28 cellular contexts compared by ENCODE assay signal in the genomic region with DNA sequence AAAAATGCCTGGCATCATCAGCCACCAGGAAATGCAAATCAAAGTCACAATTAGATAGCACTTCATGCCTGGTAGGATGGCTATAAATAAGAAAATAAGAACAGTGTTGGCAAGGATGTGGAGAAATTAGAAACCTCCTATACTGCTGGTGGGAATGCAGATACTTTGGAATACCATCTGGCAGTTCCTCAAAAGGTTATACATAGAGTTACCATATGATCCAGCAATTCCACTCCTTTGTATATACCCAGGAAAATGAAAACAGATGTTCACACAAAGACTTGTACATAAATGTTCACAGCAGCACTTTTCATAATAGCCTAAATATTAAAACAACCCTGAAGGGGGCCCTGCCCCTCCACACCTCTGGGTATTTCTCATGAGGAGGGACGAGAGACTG.
A peak's percentile ranks its signal among the peaks of the same experiment; 100 is the strongest.
DNase-seq lines count a peak whose midpoint lies in the region; TF ChIP-seq lines count a peak whose summit lies in the region.
"Had no signal": no experiment of that assay in that cellular context is flagged by ENCODE, and none has a peak within 500 bp of the region (broad histone marks: within the 10 kb centered on the region; RNA-seq: fewer than 3 reads in every experiment).

No MANE protein-coding gene starts in this region.

- no peak overlapping the region for H3K4me3 Mint-ChIP-seq in nephron progenitor cell

- H3K9me3 Mint-ChIP-seq in nephron progenitor cell = peaks cover 10% of the 10 kb centered on the region
- H3K9me3 Mint-ChIP-seq: activated naive CD4-positive, alpha-beta T cell treated with anti-CD3 and anti-CD28 coated beads, Interleukin-2, amount 50 U/mL, for 72 hours had no signal

- DNase-seq in DMS 273 (lab: John Stamatoyannopoulos, UW; ENCODE audit: unreplicated experiment) = peak; percentile 88
- DNase-seq in HFF-Myc (ENCODE audit: extremely low read depth, low read depth) = peak; percentile 41
- peak; percentile 88 for DNase-seq in NCI-H69 (lab: John Stamatoyannopoulos, UW)
- DNase-seq in nephron progenitor cell = no peak
- no peak for DNase-seq in COR-L47 (lab: John Stamatoyannopoulos, UW)
- DNase-seq in retina = no peak
- no peak for DNase-seq in activated CD8-positive, alpha-beta memory T cell treated with anti-CD3 and anti-CD28 coated beads, Interleukin-2, amount 50 U/mL, for 4 hours
- DNase-seq: activated CD4-positive, alpha-beta T cell treated with anti-CD3 and anti-CD28 coated beads for 48 hours; activated T-cell treated with anti-CD3 and anti-CD28 coated beads for 4 hours; C1 segment of cervical spinal cord; DND-41; effector CD4-positive, alpha-beta T cell; GF-D8; Kasumi-1; left lung; NCI-H1436 treated with DMSO at 0.1 percent for 48 hours; NCI-H2107; NCI-H510A treated with DMSO at 0.1 percent for 48 hours; PC-9; posterior cingulate gyrus; SHP77; stimulated activated CD4-positive, alpha-beta T cell treated with anti-CD3 and anti-CD28 coated beads, Interleukin-4, amount 100 ng/mL, for 24 hours; SW 1271; T-helper 9 cell; WERI-Rb-1 had no signal

- H3K27me3 Mint-ChIP-seq in nephron progenitor cell (ENCODE audit: low read depth, poor library complexity) = no peaks in the 10 kb centered on the region

- TF ChIP-seq CTCF in HFF-Myc (IDR thresholded peaks at IDR 0.05; ENCODE audit: low read depth, low read length, missing control alignments) = no peak
- no peak for TF ChIP-seq CTCF in nephron progenitor cell (IDR thresholded peaks at IDR 0.05)

- peak overlapping the region; percentile 8 for H3K27ac Mint-ChIP-seq in nephron progenitor cell
- H3K27ac Mint-ChIP-seq: activated naive CD4-positive, alpha-beta T cell treated with anti-CD3 and anti-CD28 coated beads, Interleukin-2, amount 50 U/mL, for 72 hours had no signal

- H3K36me3 Mint-ChIP-seq in nephron progenitor cell (ENCODE audit: low read depth) = no peaks in the 10 kb centered on the region
- H3K36me3 Mint-ChIP-seq: activated naive CD4-positive, alpha-beta T cell treated with anti-CD3 and anti-CD28 coated beads, Interleukin-2, amount 50 U/mL, for 72 hours had no signal

- H3K4me1 Mint-ChIP-seq in nephron progenitor cell = peaks cover 21% of the 10 kb centered on the region

- H3K4me3 ChIP-seq in HFF-Myc (replicated peaks; ENCODE audit: low read depth, low read length) = no peak overlapping the region
- H3K4me3 ChIP-seq: breast epithelium, left lung, PC-9, tibial nerve had no signal

Comparison
In these comparisons a context has a peak if more than half of its experiments do, and no peak if none do; other contexts are left out.
1. DNase-seq: peak in DMS 273 (single experiment), HFF-Myc (single experiment) and NCI-H69 (single experiment); none in nephron progenitor cell (single experiment), COR-L47 (single experiment), retina (single experiment) and activated CD8-positive, alpha-beta memory T cell treated with anti-CD3 and anti-CD28 coated beads, Interleukin-2, amount 50 U/mL, for 4 hours (single experiment).